ENCODE assay signal across 1 cellular context in the genomic region with DNA sequence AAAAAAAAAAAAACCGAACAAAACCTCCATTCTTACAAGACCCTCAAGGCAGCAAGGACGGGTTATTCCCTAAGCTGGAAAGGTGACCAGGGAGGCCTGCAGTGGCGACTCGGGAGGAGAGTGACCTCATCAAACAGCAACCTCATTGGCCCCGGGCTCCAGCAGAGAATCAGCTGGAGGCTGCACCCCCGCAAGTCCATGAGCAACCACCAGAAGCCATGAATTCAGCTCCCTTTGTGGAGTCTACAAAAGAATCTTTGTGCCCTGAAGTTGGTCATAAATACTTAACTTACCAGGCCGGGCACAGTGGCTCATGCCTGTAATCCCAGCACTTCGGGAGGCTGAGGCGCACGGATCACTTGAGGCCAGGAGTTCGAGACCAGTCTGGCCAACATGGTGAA.
A peak's percentile ranks its signal among the peaks of the same experiment; 100 is the strongest.
TF ChIP-seq lines count a peak whose summit lies in the region.

No MANE protein-coding gene starts in this region.

TF ChIP-seq in HEK293, 187 proteins besides CTCF, POLR2A, EP300 and RAD21 (continued from another document):
- TF ChIP-seq, protein P1, sequence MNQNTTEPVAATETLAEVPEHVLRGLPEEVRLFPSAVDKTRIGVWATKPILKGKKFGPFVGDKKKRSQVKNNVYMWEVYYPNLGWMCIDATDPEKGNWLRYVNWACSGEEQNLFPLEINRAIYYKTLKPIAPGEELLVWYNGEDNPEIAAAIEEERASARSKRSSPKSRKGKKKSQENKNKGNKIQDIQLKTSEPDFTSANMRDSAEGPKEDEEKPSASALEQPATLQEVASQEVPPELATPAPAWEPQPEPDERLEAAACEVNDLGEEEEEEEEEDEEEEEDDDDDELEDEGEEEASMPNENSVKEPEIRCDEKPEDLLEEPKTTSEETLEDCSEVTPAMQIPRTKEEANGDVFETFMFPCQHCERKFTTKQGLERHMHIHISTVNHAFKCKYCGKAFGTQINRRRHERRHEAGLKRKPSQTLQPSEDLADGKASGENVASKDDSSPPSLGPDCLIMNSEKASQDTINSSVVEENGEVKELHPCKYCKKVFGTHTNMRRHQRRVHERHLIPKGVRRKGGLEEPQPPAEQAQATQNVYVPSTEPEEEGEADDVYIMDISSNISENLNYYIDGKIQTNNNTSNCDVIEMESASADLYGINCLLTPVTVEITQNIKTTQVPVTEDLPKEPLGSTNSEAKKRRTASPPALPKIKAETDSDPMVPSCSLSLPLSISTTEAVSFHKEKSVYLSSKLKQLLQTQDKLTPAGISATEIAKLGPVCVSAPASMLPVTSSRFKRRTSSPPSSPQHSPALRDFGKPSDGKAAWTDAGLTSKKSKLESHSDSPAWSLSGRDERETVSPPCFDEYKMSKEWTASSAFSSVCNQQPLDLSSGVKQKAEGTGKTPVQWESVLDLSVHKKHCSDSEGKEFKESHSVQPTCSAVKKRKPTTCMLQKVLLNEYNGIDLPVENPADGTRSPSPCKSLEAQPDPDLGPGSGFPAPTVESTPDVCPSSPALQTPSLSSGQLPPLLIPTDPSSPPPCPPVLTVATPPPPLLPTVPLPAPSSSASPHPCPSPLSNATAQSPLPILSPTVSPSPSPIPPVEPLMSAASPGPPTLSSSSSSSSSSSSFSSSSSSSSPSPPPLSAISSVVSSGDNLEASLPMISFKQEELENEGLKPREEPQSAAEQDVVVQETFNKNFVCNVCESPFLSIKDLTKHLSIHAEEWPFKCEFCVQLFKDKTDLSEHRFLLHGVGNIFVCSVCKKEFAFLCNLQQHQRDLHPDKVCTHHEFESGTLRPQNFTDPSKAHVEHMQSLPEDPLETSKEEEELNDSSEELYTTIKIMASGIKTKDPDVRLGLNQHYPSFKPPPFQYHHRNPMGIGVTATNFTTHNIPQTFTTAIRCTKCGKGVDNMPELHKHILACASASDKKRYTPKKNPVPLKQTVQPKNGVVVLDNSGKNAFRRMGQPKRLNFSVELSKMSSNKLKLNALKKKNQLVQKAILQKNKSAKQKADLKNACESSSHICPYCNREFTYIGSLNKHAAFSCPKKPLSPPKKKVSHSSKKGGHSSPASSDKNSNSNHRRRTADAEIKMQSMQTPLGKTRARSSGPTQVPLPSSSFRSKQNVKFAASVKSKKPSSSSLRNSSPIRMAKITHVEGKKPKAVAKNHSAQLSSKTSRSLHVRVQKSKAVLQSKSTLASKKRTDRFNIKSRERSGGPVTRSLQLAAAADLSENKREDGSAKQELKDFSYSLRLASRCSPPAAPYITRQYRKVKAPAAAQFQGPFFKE (tag by site-specific recombination; IDR thresholded peaks at IDR 0.05; ENCODE audit: borderline replicate concordance): no peak
- TF ChIP-seq, protein P2, sequence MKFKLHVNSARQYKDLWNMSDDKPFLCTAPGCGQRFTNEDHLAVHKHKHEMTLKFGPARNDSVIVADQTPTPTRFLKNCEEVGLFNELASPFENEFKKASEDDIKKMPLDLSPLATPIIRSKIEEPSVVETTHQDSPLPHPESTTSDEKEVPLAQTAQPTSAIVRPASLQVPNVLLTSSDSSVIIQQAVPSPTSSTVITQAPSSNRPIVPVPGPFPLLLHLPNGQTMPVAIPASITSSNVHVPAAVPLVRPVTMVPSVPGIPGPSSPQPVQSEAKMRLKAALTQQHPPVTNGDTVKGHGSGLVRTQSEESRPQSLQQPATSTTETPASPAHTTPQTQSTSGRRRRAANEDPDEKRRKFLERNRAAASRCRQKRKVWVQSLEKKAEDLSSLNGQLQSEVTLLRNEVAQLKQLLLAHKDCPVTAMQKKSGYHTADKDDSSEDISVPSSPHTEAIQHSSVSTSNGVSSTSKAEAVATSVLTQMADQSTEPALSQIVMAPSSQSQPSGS (tag by site-specific recombination; IDR thresholded peaks at IDR 0.05; ENCODE audit: low read depth): peak; percentile 83
- TF ChIP-seq ZIC2 (tag by site-specific recombination; IDR thresholded peaks at IDR 0.05) (peak; percentile 86), ZNF335 (tag by site-specific recombination; conservative IDR thresholded peaks at IDR 0.05) (0 out of 2 replicates have a peak, but pooled peaks have one; percentile 58), ZNF777 (tag by site-specific recombination; IDR thresholded peaks at IDR 0.05; ENCODE audit: borderline replicate concordance) (no peak), ZNF354C (tag by site-specific recombination; IDR thresholded peaks at IDR 0.05; ENCODE audit: borderline replicate concordance, low read depth) (no peak), ZNF521 (tag by site-specific recombination; IDR thresholded peaks at IDR 0.05) (no peak), ZBTB7A (tag by site-specific recombination; IDR thresholded peaks at IDR 0.05; ENCODE audit: low read depth) (no peak), GLIS2 (tag by site-specific recombination; IDR thresholded peaks at IDR 0.05) (peak; percentile 63), SP2 (tag by site-specific recombination; IDR thresholded peaks at IDR 0.05) (no peak), ZNF37A (tag by site-specific recombination; IDR thresholded peaks at IDR 0.05) (no peak), SCRT1 (tag by site-specific recombination; IDR thresholded peaks at IDR 0.05; ENCODE audit: borderline replicate concordance) (no peak), YY1 (tag by site-specific recombination; IDR thresholded peaks at IDR 0.05) (no peak), ZNF324 (tag by site-specific recombination; IDR thresholded peaks at IDR 0.05) (no peak), GLI2 (tag by site-specific recombination; IDR thresholded peaks at IDR 0.05; ENCODE audit: borderline replicate concordance, low read depth) (no peak), ZNF211 (tag by site-specific recombination; IDR thresholded peaks at IDR 0.05; ENCODE audit: low read depth) (no peak), ZFHX2 (tag by site-specific recombination; conservative IDR thresholded peaks at IDR 0.05) (no peak), ZNF558 (tag by site-specific recombination; IDR thresholded peaks at IDR 0.05) (no peak)
- TF ChIP-seq, protein P3, sequence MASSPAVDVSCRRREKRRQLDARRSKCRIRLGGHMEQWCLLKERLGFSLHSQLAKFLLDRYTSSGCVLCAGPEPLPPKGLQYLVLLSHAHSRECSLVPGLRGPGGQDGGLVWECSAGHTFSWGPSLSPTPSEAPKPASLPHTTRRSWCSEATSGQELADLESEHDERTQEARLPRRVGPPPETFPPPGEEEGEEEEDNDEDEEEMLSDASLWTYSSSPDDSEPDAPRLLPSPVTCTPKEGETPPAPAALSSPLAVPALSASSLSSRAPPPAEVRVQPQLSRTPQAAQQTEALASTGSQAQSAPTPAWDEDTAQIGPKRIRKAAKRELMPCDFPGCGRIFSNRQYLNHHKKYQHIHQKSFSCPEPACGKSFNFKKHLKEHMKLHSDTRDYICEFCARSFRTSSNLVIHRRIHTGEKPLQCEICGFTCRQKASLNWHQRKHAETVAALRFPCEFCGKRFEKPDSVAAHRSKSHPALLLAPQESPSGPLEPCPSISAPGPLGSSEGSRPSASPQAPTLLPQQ (tag by site-specific recombination; IDR thresholded peaks at IDR 0.05): no peak
- TF ChIP-seq, protein P4, sequence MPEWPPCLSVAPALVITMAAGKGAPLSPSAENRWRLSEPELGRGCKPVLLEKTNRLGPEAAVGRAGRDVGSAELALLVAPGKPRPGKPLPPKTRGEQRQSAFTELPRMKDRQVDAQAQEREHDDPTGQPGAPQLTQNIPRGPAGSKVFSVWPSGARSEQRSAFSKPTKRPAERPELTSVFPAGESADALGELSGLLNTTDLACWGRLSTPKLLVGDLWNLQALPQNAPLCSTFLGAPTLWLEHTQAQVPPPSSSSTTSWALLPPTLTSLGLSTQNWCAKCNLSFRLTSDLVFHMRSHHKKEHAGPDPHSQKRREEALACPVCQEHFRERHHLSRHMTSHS (tag by site-specific recombination; IDR thresholded peaks at IDR 0.05): no peak
- TF ChIP-seq, protein P5, sequence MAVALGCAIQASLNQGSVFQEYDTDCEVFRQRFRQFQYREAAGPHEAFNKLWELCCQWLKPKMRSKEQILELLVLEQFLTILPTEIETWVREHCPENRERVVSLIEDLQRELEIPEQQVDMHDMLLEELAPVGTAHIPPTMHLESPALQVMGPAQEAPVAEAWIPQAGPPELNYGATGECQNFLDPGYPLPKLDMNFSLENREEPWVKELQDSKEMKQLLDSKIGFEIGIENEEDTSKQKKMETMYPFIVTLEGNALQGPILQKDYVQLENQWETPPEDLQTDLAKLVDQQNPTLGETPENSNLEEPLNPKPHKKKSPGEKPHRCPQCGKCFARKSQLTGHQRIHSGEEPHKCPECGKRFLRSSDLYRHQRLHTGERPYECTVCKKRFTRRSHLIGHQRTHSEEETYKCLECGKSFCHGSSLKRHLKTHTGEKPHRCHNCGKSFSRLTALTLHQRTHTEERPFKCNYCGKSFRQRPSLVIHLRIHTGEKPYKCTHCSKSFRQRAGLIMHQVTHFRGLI (tag by site-specific recombination; IDR thresholded peaks at IDR 0.05): no peak
- TF ChIP-seq, protein P6, sequence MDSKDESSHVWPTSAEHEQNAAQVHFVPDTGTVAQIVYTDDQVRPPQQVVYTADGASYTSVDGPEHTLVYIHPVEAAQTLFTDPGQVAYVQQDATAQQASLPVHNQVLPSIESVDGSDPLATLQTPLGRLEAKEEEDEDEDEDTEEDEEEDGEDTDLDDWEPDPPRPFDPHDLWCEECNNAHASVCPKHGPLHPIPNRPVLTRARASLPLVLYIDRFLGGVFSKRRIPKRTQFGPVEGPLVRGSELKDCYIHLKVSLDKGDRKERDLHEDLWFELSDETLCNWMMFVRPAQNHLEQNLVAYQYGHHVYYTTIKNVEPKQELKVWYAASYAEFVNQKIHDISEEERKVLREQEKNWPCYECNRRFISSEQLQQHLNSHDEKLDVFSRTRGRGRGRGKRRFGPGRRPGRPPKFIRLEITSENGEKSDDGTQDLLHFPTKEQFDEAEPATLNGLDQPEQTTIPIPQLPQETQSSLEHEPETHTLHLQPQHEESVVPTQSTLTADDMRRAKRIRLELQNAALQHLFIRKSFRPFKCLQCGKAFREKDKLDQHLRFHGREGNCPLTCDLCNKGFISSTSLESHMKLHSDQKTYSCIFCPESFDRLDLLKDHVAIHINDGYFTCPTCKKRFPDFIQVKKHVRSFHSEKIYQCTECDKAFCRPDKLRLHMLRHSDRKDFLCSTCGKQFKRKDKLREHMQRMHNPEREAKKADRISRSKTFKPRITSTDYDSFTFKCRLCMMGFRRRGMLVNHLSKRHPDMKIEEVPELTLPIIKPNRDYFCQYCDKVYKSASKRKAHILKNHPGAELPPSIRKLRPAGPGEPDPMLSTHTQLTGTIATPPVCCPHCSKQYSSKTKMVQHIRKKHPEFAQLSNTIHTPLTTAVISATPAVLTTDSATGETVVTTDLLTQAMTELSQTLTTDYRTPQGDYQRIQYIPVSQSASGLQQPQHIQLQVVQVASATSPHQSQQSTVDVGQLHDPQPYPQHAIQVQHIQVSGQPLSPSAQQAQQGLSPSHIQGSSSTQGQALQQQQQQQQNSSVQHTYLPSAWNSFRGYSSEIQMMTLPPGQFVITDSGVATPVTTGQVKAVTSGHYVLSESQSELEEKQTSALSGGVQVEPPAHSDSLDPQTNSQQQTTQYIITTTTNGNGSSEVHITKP (tag by site-specific recombination; IDR thresholded peaks at IDR 0.05): no peak
- TF ChIP-seq, protein P7, sequence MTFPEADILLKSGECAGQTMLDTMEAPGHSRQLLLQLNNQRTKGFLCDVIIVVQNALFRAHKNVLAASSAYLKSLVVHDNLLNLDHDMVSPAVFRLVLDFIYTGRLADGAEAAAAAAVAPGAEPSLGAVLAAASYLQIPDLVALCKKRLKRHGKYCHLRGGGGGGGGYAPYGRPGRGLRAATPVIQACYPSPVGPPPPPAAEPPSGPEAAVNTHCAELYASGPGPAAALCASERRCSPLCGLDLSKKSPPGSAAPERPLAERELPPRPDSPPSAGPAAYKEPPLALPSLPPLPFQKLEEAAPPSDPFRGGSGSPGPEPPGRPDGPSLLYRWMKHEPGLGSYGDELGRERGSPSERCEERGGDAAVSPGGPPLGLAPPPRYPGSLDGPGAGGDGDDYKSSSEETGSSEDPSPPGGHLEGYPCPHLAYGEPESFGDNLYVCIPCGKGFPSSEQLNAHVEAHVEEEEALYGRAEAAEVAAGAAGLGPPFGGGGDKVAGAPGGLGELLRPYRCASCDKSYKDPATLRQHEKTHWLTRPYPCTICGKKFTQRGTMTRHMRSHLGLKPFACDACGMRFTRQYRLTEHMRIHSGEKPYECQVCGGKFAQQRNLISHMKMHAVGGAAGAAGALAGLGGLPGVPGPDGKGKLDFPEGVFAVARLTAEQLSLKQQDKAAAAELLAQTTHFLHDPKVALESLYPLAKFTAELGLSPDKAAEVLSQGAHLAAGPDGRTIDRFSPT (tag by site-specific recombination; IDR thresholded peaks at IDR 0.05): no peak
